ENCODE assay signal across 8 cellular contexts in the genomic region with DNA sequence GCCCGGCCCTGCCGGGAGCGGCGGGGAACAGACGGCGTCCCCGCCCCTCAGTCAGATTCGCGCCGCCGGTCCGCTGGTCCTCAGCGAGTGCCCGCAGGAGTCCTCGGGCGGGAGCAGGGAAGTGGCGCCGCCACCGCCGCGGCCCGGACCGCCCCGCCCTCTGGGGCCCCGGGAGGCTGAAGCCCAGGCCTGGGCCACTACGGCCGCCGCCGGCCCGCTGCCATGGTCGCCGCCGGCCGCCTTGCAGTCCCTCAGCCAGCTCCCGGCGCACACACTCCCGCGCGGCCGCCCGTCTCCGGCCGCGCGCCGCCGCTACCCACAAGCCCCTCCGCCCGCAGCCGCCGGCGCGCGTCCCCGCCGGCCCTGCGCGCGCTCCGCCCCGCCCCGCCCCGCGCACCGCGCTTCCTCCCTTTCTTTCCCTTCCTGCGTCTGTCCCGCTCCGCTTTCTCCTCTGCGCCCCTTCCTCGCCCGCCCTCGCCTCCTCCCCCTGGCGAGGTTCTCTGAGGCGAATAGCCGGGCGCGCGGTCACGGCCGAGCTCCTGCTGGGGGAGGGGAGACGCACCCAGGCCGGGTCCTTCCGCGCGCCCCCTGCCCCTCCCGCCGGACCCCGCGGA. TPM values are rescaled to one million over a fixed set of nuclear protein-coding genes. Genes with fewer than 3 reads are reported as not detected.
A peak's percentile ranks its signal among the peaks of the same experiment; 100 is the strongest.
DNase-seq lines count a peak whose midpoint lies in the region; ATAC-seq and TF ChIP-seq lines count a peak whose summit lies in the region.

A gene (minus strand): TSS at position 295 of the 614 bp plus-strand sequence. CDS start 500 bp downstream, outside the sequence.

- H3K27me3 Mint-ChIP-seq in activated CD4-positive, alpha-beta memory T cell treated with anti-CD3 and anti-CD28 coated beads, Interleukin-2, amount 10 ng/mL, durations not matched to agents 7 days and 5 days = peaks cover 13% of the 10 kb centered on the region

- H3K36me3 ChIP-seq in BLaER1 = no peaks in the 10 kb centered on the region
- no peaks in the 10 kb centered on the region for H3K36me3 ChIP-seq in ectodermal cell (ENCODE audit: control insufficient read depth, insufficient read depth, low read length)
- H3K36me3 ChIP-seq in lung (ENCODE audit: control insufficient read depth in 2 of 2, insufficient read depth in 2 of 2, low read length in 2 of 2) = no peaks in the 10 kb centered on the region

- WGBS in ectodermal cell, 2 experiments = 0% methylated on average over 90 of the region's 90 CpGs
- WGBS in lung, 2 donors = 0 to 2% methylated on average over 22 to 90 of the region's 90 CpGs

- peak within 1 kb of the TSS; percentile 98 for H3K4me3 Mint-ChIP-seq in activated CD4-positive, alpha-beta memory T cell treated with anti-CD3 and anti-CD28 coated beads, Interleukin-2, amount 10 ng/mL, durations not matched to agents 7 days and 5 days

- H3K9me3 Mint-ChIP-seq in activated CD4-positive, alpha-beta memory T cell treated with anti-CD3 and anti-CD28 coated beads, Interleukin-2, amount 10 ng/mL, durations not matched to agents 7 days and 5 days = no peaks in the 10 kb centered on the region

- DNase-seq in GM19240 (ENCODE audit: insufficient read length, low spot score) = peak; percentile 64
- DNase-seq in NCI-H748 treated with DMSO at 0.1 percent for 48 hours (lab: John Stamatoyannopoulos, UW) = peak; percentile 33
- peak; percentile 75 for DNase-seq in activated CD4-positive, alpha-beta memory T cell treated with anti-CD3 and anti-CD28 coated beads, Interleukin-2, amount 10 ng/mL, durations not matched to agents 7 days and 5 days
- DNase-seq in lung (ENCODE audit: low spot score) = peak; percentile 87
- DNase-seq in stimulated activated CD4-positive, alpha-beta T cell treated with anti-CD3 and anti-CD28 coated beads, TNF-alpha, amount 100 ng/mL, for 48 hours (ENCODE audit: low read depth in 3 of 3) = peak; percentile 37 to 54 (median 38)

- H3K9ac ChIP-seq in BLaER1 = peak within 1 kb of the TSS; percentile 96

- H3K9me3 ChIP-seq in BLaER1 = no peaks in the 10 kb centered on the region
- no peaks in the 10 kb centered on the region for H3K9me3 ChIP-seq in ectodermal cell (ENCODE audit: control insufficient read depth, low read length)
- no peaks in the 10 kb centered on the region for H3K9me3 ChIP-seq in lung (ENCODE audit: control insufficient read depth in 2 of 2, insufficient read depth in 1 of 2, low read length in 1 of 2)

- H3K27ac Mint-ChIP-seq in activated CD4-positive, alpha-beta memory T cell treated with anti-CD3 and anti-CD28 coated beads, Interleukin-2, amount 10 ng/mL, durations not matched to agents 7 days and 5 days = peak within 1 kb of the TSS; percentile 87

- H4K20me1 ChIP-seq in BLaER1 = peaks cover 45% of the 10 kb centered on the region

- ATAC-seq in HG03457 (IDR thresholded peaks at IDR 0.05; ENCODE audit: unreplicated experiment) (peak; percentile 50), lung (ENCODE audit: insufficient read depth, low FRiP score) (peak; percentile 86)

- no peak for TF ChIP-seq CTCF in lung (IDR thresholded peaks at IDR 0.05; ENCODE audit: control extremely low read depth, extremely low read depth)

- H3K27me3 ChIP-seq in BLaER1 (no peaks in the 10 kb centered on the region), ectodermal cell (ENCODE audit: control insufficient read depth, insufficient read depth, low read length, poor library complexity, severe bottlenecking) (peaks cover 9% of the 10 kb centered on the region), lung (ENCODE audit: control insufficient read depth, insufficient read depth) (no peaks in the 10 kb centered on the region)

- CTCF ChIA-PET in activated CD4-positive, alpha-beta memory T cell treated with anti-CD3 and anti-CD28 coated beads, Interleukin-2, amount 10 ng/mL, durations not matched to agents 7 days and 5 days (lab: Charles Lee) = interaction anchor here (0.8 to 2.2 kb wide), 2 partner anchors 9 to 212 kb away, joined by 3 to 9 read pairs; a partner anchor contains a TSS

- H3K4me1 Mint-ChIP-seq in activated CD4-positive, alpha-beta memory T cell treated with anti-CD3 and anti-CD28 coated beads, Interleukin-2, amount 10 ng/mL, durations not matched to agents 7 days and 5 days = peaks cover 26% of the 10 kb centered on the region

- H3K4me3 ChIP-seq in BLaER1 (peak within 1 kb of the TSS; percentile 88), ectodermal cell (ENCODE audit: insufficient read depth, low read depth, low read length) (peak within 1 kb of the TSS; percentile 94), lung (peak within 1 kb of the TSS; percentile 88)

- H3K4me1 ChIP-seq in BLaER1 (peaks cover 36% of the 10 kb centered on the region), ectodermal cell (ENCODE audit: control insufficient read depth, insufficient read depth, low read length) (peaks cover 8% of the 10 kb centered on the region), lung (ENCODE audit: control insufficient read depth in 2 of 2, insufficient read depth in 2 of 2, low read length in 2 of 2) (peaks cover 2 to 12% of the 10 kb centered on the region in 2 donors)

- H3K36me3 Mint-ChIP-seq in activated CD4-positive, alpha-beta memory T cell treated with anti-CD3 and anti-CD28 coated beads, Interleukin-2, amount 10 ng/mL, durations not matched to agents 7 days and 5 days (ENCODE audit: low read depth) = no peaks in the 10 kb centered on the region

- H3K4me2 ChIP-seq in BLaER1 = peak within 1 kb of the TSS; percentile 93

- POLR2A ChIA-PET in activated CD4-positive, alpha-beta memory T cell treated with anti-CD3 and anti-CD28 coated beads, Interleukin-2, amount 10 ng/mL, durations not matched to agents 7 days and 5 days (lab: Charles Lee) = interaction anchor here (0.6 to 3.2 kb wide), 11 partner anchors 10 to 532 kb away, joined by 3 to 25 read pairs (median 4); a partner anchor contains a TSS

- H3K27ac ChIP-seq in BLaER1 (peak within 1 kb of the TSS; percentile 96), ectodermal cell (ENCODE audit: insufficient read depth, low read depth, low read length, poor library complexity, severe bottlenecking) (peak within 1 kb of the TSS; percentile 90), lung (ENCODE audit: low read depth in 1 of 2, low read length in 1 of 2) (peak within 1 kb of the TSS; percentile 98 to 100)

RNA-seq across cellular contexts. Expression of the gene that starts here (rescaled TPM):
- 10 to 100 TPM; 21.3 to 22.6 TPM for total RNA-seq in activated CD4-positive, alpha-beta memory T cell treated with anti-CD3 and anti-CD28 coated beads, Interleukin-2, amount 10 ng/mL, durations not matched to agents 7 days and 5 days
- polyA plus RNA-seq in ectodermal cell (2013, experiment 1 of 4) = 22.1 TPM
- 23.4 TPM for polyA plus RNA-seq in ectodermal cell (2013, experiment 2 of 4)
- 19.9 TPM for polyA plus RNA-seq in ectodermal cell (2013, experiment 3 of 4)
- polyA plus RNA-seq in ectodermal cell (2013, experiment 4 of 4) = 22.3 TPM
- 100 to 1,000 TPM in 1 of 2 donors, 10 to 100 TPM in 1; 45.6 to 103 TPM for total RNA-seq in lung
- 10 to 100 TPM in 1 of 2 donors, 1 to 10 TPM in 1; 8.0 to 11.8 TPM for polyA plus RNA-seq in lung

Comparison
In these comparisons a context has a peak if more than half of its experiments do, and no peak if none do; other contexts are left out.
1. Peak in every context shown above with its lines: DNase-seq, ATAC-seq, H3K4me3 ChIP-seq and H3K27ac ChIP-seq.
2. DNase-seq: peak in every context shown above with its lines; median percentile 87 in lung; 75 in activated CD4-positive, alpha-beta memory T cell treated with anti-CD3 and anti-CD28 coated beads, Interleukin-2, amount 10 ng/mL, durations not matched to agents 7 days and 5 days; 64 in GM19240; 38 in stimulated activated CD4-positive, alpha-beta T cell treated with anti-CD3 and anti-CD28 coated beads, TNF-alpha, amount 100 ng/mL, for 48 hours; 33 in NCI-H748 treated with DMSO at 0.1 percent for 48 hours.